In the genomic region with DNA sequence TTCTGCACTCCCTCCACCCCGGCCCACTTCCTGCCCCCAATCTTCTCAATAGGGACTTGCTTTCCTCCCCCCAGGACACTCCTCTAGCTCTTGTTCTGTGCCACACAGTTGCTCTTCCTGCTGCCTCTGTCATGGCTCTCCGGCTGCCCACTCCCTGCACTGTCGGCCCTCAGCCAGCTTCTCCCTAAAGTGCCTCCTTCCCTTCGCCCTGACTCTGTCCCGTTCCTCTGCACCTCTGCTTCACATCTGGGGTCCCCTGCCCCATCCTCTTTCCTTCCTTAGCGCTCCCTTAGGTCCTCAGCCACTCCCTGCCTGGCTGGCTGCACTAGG, we compare ENCODE assay signal across 21 cellular contexts.
DNase-seq lines count a peak whose midpoint lies in the region; ATAC-seq and TF ChIP-seq lines count a peak whose summit lies in the region.
"Had no signal": no experiment of that assay in that cellular context is flagged by ENCODE, and none has a peak within 500 bp of the region (broad histone marks: within the 10 kb centered on the region; RNA-seq: fewer than 3 reads in every experiment).

No MANE protein-coding gene starts in this region.

- H4K8ac ChIP-seq in mesendoderm (ENCODE audit: low read depth, low read length): no peak overlapping the region

- H2AK5ac ChIP-seq in mesendoderm (ENCODE audit: low read length): peak overlapping the region; percentile 12

- no peaks in the 10 kb centered on the region for H3K4me1 ChIP-seq in mesendoderm (ENCODE audit: control insufficient read depth, low read depth, low read length)
- H3K4me1 ChIP-seq: esophagus squamous epithelium, gastroesophageal sphincter, psoas muscle had no signal

- no peaks in the 10 kb centered on the region for H3K36me3 ChIP-seq in mesendoderm (ENCODE audit: control insufficient read depth, insufficient read depth, low read length)
- H3K36me3 ChIP-seq: brain microvascular endothelial cell, gastroesophageal sphincter, thoracic aorta had no signal

- peaks cover 21% of the 10 kb centered on the region for H3K4me1 Mint-ChIP-seq in T-helper 2 cell treated with Interferon-gamma antibody and Interleukin-4, amounts not matched to agents 5 μg/mL and 100 μg/mL, for 36 hours (ENCODE audit: low read depth)
- H3K4me1 Mint-ChIP-seq in WTC11 (peaks cover 38% of the 10 kb centered on the region), type B pancreatic cell (ENCODE audit: unreplicated experiment) (peaks cover 5% of the 10 kb centered on the region)

- no peak overlapping the region for H2BK5ac ChIP-seq in mesendoderm (ENCODE audit: low read length)

- no peak overlapping the region for H4K5ac ChIP-seq in mesendoderm (ENCODE audit: low read length)

- H3K27me3 Mint-ChIP-seq in T-helper 2 cell treated with Interferon-gamma antibody and Interleukin-4, amounts not matched to agents 5 μg/mL and 100 μg/mL, for 36 hours (ENCODE audit: low read depth): no peaks in the 10 kb centered on the region
- H3K27me3 Mint-ChIP-seq in WTC11 (ENCODE audit: low read depth) (peaks cover 11% of the 10 kb centered on the region; the same call in 1 of the 2 replicates), type B pancreatic cell (no peaks in the 10 kb centered on the region)
- H3K27me3 Mint-ChIP-seq: effector memory CD8-positive, alpha-beta T cell had no signal

- H3K4me3 Mint-ChIP-seq in T-helper 2 cell treated with Interferon-gamma antibody and Interleukin-4, amounts not matched to agents 5 μg/mL and 100 μg/mL, for 36 hours: no peak overlapping the region
- H3K4me3 Mint-ChIP-seq in WTC11: no peak overlapping the region
- H3K4me3 Mint-ChIP-seq in type B pancreatic cell: no peak overlapping the region

- H2BK15ac ChIP-seq in mesendoderm (replicated peaks; ENCODE audit: low read depth): no peak overlapping the region

- no peak overlapping the region for H2BK120ac ChIP-seq in mesendoderm (ENCODE audit: low read depth, low read length)

- peaks cover 17% of the 10 kb centered on the region for H3K36me3 Mint-ChIP-seq in T-helper 2 cell treated with Interferon-gamma antibody and Interleukin-4, amounts not matched to agents 5 μg/mL and 100 μg/mL, for 36 hours (ENCODE audit: low read depth)
- peaks cover 46% of the 10 kb centered on the region for H3K36me3 Mint-ChIP-seq in WTC11
- H3K36me3 Mint-ChIP-seq in type B pancreatic cell: peaks cover 6% of the 10 kb centered on the region

- H3K79me2 ChIP-seq in mesendoderm (ENCODE audit: control insufficient read depth, insufficient read depth, low read length): no peaks in the 10 kb centered on the region

- CTCF ChIA-PET in WTC11 (lab: Charles Lee): no interaction called here

- peaks cover 38% of the 10 kb centered on the region for H3K9me3 Mint-ChIP-seq in T-helper 2 cell treated with Interferon-gamma antibody and Interleukin-4, amounts not matched to agents 5 μg/mL and 100 μg/mL, for 36 hours
- H3K9me3 Mint-ChIP-seq in WTC11 (peaks cover 47% of the 10 kb centered on the region), type B pancreatic cell (peaks cover 6% of the 10 kb centered on the region)

- POLR2A ChIA-PET in WTC11 (lab: Charles Lee): no interaction called here

- no peak overlapping the region for H3K9ac ChIP-seq in mesendoderm (ENCODE audit: low read length)

- TF ChIP-seq CTCF in WTC11 (IDR thresholded peaks at IDR 0.05) (no peak), type B pancreatic cell (conservative IDR thresholded peaks at IDR 0.05) (no peak)

- H3K27ac ChIP-seq in mesendoderm (ENCODE audit: low read depth, low read length): no peak overlapping the region
- H3K27ac ChIP-seq: 22Rv1, brain microvascular endothelial cell, esophagus squamous epithelium, gastroesophageal sphincter, psoas muscle, thoracic aorta had no signal

- H3K27ac Mint-ChIP-seq in T-helper 2 cell treated with Interferon-gamma antibody and Interleukin-4, amounts not matched to agents 5 μg/mL and 100 μg/mL, for 36 hours: peak overlapping the region; percentile 4
- H3K27ac Mint-ChIP-seq in WTC11 (peak overlapping the region; percentile 37), type B pancreatic cell (peak overlapping the region; percentile 9)
- H3K27ac Mint-ChIP-seq: activated T-helper 2 cell treated with anti-CD3 and anti-CD28 coated beads, Interferon-gamma antibody, Interleukin-2, Interleukin-4, amounts not matched to agents 10 μg/mL and 5 μg/mL and 100 μg/mL, durations not matched to agents 14 hours and 24 hours and 36 hours had no signal

- H3K56ac ChIP-seq in mesendoderm (ENCODE audit: low read length): no peak overlapping the region

- ATAC-seq in WTC11: no peak
- ATAC-seq: effector memory CD8-positive, alpha-beta T cell; gastroesophageal sphincter; psoas muscle had no signal

- no peak overlapping the region for H3K4me2 ChIP-seq in mesendoderm (ENCODE audit: low read length)

- H3K18ac ChIP-seq in mesendoderm (ENCODE audit: low read length): no peak overlapping the region

- no peak overlapping the region for H3K23ac ChIP-seq in mesendoderm (ENCODE audit: low read length)

- H3K27me3 ChIP-seq in mesendoderm (ENCODE audit: insufficient read depth, low read length, poor library complexity): no peaks in the 10 kb centered on the region
- H3K27me3 ChIP-seq: brain microvascular endothelial cell, esophagus squamous epithelium, gastroesophageal sphincter had no signal

- WGBS in mesendoderm (ENCODE audit: extremely low coverage, insufficient coverage, low lambda C conversion rate): no CpG with 5 or more reads among the region's 6 CpGs

- no peak for DNase-seq in T-helper 2 cell treated with Interferon-gamma antibody and Interleukin-4, amounts not matched to agents 5 μg/mL and 100 μg/mL, for 36 hours (ENCODE audit: low spot score)
- DNase-seq in T-helper 2 cell: no peak
- no peak for DNase-seq in WTC11 (ENCODE audit: low spot score)
- DNase-seq in mesendoderm: no peak
- DNase-seq in type B pancreatic cell (ENCODE audit: extremely low spot score, unreplicated experiment): no peak
- DNase-seq in stimulated activated CD4-positive, alpha-beta T cell treated with anti-CD3 and anti-CD28 coated beads, Interleukin-15, amount 100 ng/mL, for 24 hours: no peak
- no peak for DNase-seq in kidney tubule cell (ENCODE audit: low spot score)
- no peak for DNase-seq in middle frontal gyrus (ENCODE audit: extremely low spot score, low spot score)
- DNase-seq: brain microvascular endothelial cell; C1 segment of cervical spinal cord; effector memory CD8-positive, alpha-beta T cell; EL; esophagus squamous epithelium; islet precursor cell; NCI-H1417 treated with DMSO at 0.1 percent for 48 hours; NCI-H526; psoas muscle had no signal

- no peak overlapping the region for H3K4ac ChIP-seq in mesendoderm (ENCODE audit: low read depth, low read length)

- H3K79me1 ChIP-seq in mesendoderm (ENCODE audit: low read length): no peaks in the 10 kb centered on the region

- no peak overlapping the region for H3K4me3 ChIP-seq in mesendoderm (ENCODE audit: low read length)
- H3K4me3 ChIP-seq: esophagus squamous epithelium, gastroesophageal sphincter, psoas muscle, thoracic aorta had no signal

TF ChIP-seq in WTC11, 78 proteins besides CTCF, POLR2A, EP300 and RAD21 (continues in another document):
- no peak for TF ChIP-seq GABPB1 (CRISPR knock-in tag; IDR thresholded peaks at IDR 0.05)
- TF ChIP-seq, protein P1, sequence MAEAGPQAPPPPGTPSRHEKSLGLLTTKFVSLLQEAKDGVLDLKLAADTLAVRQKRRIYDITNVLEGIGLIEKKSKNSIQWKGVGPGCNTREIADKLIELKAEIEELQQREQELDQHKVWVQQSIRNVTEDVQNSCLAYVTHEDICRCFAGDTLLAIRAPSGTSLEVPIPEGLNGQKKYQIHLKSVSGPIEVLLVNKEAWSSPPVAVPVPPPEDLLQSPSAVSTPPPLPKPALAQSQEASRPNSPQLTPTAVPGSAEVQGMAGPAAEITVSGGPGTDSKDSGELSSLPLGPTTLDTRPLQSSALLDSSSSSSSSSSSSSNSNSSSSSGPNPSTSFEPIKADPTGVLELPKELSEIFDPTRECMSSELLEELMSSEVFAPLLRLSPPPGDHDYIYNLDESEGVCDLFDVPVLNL (CRISPR knock-in tag; IDR thresholded peaks at IDR 0.05; ENCODE audit: borderline replicate concordance, low read depth): no peak
- no peak for TF ChIP-seq SOX15 (CRISPR knock-in tag; IDR thresholded peaks at IDR 0.05)
- TF ChIP-seq, protein P2, sequence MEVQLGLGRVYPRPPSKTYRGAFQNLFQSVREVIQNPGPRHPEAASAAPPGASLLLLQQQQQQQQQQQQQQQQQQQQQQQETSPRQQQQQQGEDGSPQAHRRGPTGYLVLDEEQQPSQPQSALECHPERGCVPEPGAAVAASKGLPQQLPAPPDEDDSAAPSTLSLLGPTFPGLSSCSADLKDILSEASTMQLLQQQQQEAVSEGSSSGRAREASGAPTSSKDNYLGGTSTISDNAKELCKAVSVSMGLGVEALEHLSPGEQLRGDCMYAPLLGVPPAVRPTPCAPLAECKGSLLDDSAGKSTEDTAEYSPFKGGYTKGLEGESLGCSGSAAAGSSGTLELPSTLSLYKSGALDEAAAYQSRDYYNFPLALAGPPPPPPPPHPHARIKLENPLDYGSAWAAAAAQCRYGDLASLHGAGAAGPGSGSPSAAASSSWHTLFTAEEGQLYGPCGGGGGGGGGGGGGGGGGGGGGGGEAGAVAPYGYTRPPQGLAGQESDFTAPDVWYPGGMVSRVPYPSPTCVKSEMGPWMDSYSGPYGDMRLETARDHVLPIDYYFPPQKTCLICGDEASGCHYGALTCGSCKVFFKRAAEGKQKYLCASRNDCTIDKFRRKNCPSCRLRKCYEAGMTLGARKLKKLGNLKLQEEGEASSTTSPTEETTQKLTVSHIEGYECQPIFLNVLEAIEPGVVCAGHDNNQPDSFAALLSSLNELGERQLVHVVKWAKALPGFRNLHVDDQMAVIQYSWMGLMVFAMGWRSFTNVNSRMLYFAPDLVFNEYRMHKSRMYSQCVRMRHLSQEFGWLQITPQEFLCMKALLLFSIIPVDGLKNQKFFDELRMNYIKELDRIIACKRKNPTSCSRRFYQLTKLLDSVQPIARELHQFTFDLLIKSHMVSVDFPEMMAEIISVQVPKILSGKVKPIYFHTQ (CRISPR knock-in tag; IDR thresholded peaks at IDR 0.05): no peak
- no peak for TF ChIP-seq TCF7 (CRISPR knock-in tag; IDR thresholded peaks at IDR 0.05; ENCODE audit: low read depth)
- no peak for TF ChIP-seq ETV6 (CRISPR knock-in tag; IDR thresholded peaks at IDR 0.05)
- TF ChIP-seq, protein P3, sequence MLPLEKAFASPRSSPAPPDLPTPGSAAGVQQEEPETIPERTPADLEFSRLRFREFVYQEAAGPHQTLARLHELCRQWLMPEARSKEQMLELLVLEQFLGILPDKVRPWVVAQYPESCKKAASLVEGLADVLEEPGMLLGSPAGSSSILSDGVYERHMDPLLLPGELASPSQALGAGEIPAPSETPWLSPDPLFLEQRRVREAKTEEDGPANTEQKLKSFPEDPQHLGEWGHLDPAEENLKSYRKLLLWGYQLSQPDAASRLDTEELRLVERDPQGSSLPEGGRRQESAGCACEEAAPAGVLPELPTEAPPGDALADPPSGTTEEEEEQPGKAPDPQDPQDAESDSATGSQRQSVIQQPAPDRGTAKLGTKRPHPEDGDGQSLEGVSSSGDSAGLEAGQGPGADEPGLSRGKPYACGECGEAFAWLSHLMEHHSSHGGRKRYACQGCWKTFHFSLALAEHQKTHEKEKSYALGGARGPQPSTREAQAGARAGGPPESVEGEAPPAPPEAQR (CRISPR knock-in tag; IDR thresholded peaks at IDR 0.05): no peak
- no peak for TF ChIP-seq PRRX2 (CRISPR knock-in tag; IDR thresholded peaks at IDR 0.05)
- TF ChIP-seq ZNF423 (CRISPR knock-in tag; IDR thresholded peaks at IDR 0.05): no peak
